ENCODE assay signal across 10 cellular contexts in genomic region chr6:37131960-37132253, GRCh38. TPM values are rescaled to one million over a fixed set of nuclear protein-coding genes. Genes with fewer than 3 reads are reported as not detected.
DNase-seq lines count a peak whose midpoint lies in the region; ATAC-seq and TF ChIP-seq lines count a peak whose summit lies in the region.
"Had no signal": no experiment of that assay in that cellular context is flagged by ENCODE, and none has a peak within 500 bp of the region (broad histone marks: within the 10 kb centered on the region; RNA-seq: fewer than 3 reads in every experiment).

No MANE protein-coding gene starts in this region.

- H3K27me3 ChIP-seq in left ventricle myocardium inferior (ENCODE audit: low read depth): no peaks in the 10 kb centered on the region
- H3K27me3 ChIP-seq in endodermal cell (ENCODE audit: control insufficient read depth, insufficient read depth, low read length, poor library complexity, severe bottlenecking): no peaks in the 10 kb centered on the region
- no peaks in the 10 kb centered on the region for H3K27me3 ChIP-seq in vagina

- no peaks in the 10 kb centered on the region for H3K9me3 Mint-ChIP-seq in endodermal cell
- no peaks in the 10 kb centered on the region for H3K9me3 Mint-ChIP-seq in nephron progenitor cell

- H3K4me3 ChIP-seq in left ventricle myocardium inferior (peak overlapping the region; percentile 26), endodermal cell (ENCODE audit: low read length) (no peak overlapping the region), vagina (no peak overlapping the region), lower leg skin (ENCODE audit: low read depth, poor library complexity, severe bottlenecking) (no peak overlapping the region)

- H3K27ac Mint-ChIP-seq in endodermal cell (peak overlapping the region; percentile 78), nephron progenitor cell (peak overlapping the region; percentile 87)
- H3K27ac Mint-ChIP-seq: activated naive CD8-positive, alpha-beta T cell had no signal

- H3K36me3 ChIP-seq in left ventricle myocardium inferior (no peaks in the 10 kb centered on the region), endodermal cell (ENCODE audit: control insufficient read depth, insufficient read depth, low read length) (no peaks in the 10 kb centered on the region), vagina (no peaks in the 10 kb centered on the region)

- H3K27ac ChIP-seq in left ventricle myocardium inferior (replicated peaks) (peak overlapping the region; percentile 87), endodermal cell (ENCODE audit: low read depth, low read length) (peak overlapping the region; percentile 90), vagina (peak overlapping the region; percentile 74)

- intact Hi-C loops in left ventricle myocardium inferior (cut with micrococcal nuclease) (no loop called here), Right ventricle myocardium inferior (cut with DNase I) (loop anchor here (2.0 kb wide), 3 partner anchors 29 to 81 kb away; partner anchors contain the start of gene PIM1), vagina (cut with DNase I) (loop anchor here (5.0 kb wide), 1 partner anchor 40 kb away; the partner anchor contains the start of gene PIM1), lower leg skin (cut with DNase I; ENCODE audit: low total_unique reads) (no loop called here)

- no peak for DNase-seq in left ventricle myocardium inferior
- no peak for DNase-seq in Right ventricle myocardium inferior (ENCODE audit: missing footprints)
- no peak for DNase-seq in endodermal cell
- DNase-seq in nephron progenitor cell: no peak
- no peak for DNase-seq in vagina (ENCODE audit: extremely low spot score in 2 of 2)
- no peak for DNase-seq in activated CD4-positive, CD25-positive, alpha-beta regulatory T cell (lab: John Stamatoyannopoulos, UW)
- no peak for DNase-seq in NAMALWA (ENCODE audit: low spot score)
- DNase-seq in lower leg skin (ENCODE audit: low spot score in 2 of 2): no peak
- DNase-seq: COR-L47 had no signal

- TF ChIP-seq POLR2A in vagina (IDR thresholded peaks at IDR 0.05): no peak
- no peak for TF ChIP-seq POLR2A in lower leg skin (IDR thresholded peaks at IDR 0.05)

- H3K36me3 Mint-ChIP-seq in endodermal cell (ENCODE audit: low read depth) (no peaks in the 10 kb centered on the region), nephron progenitor cell (ENCODE audit: low read depth) (no peaks in the 10 kb centered on the region)
- H3K36me3 Mint-ChIP-seq: activated naive CD8-positive, alpha-beta T cell had no signal

- H3K9ac ChIP-seq in endodermal cell (ENCODE audit: extremely low read depth, low read length, poor library complexity, severe bottlenecking): no peak overlapping the region

- no peaks in the 10 kb centered on the region for H3K9me3 ChIP-seq in left ventricle myocardium inferior (replicated peaks)
- no peaks in the 10 kb centered on the region for H3K9me3 ChIP-seq in endodermal cell (ENCODE audit: control insufficient read depth, low read length)
- H3K9me3 ChIP-seq in vagina: no peaks in the 10 kb centered on the region

- peaks cover 67% of the 10 kb centered on the region for H3K4me1 ChIP-seq in left ventricle myocardium inferior
- peaks cover 26% of the 10 kb centered on the region for H3K4me1 ChIP-seq in endodermal cell (ENCODE audit: control insufficient read depth, insufficient read depth, low read length)
- H3K4me1 ChIP-seq in vagina: peaks cover 43% of the 10 kb centered on the region

- TF ChIP-seq CTCF in left ventricle myocardium inferior (IDR thresholded peaks at IDR 0.05; ENCODE audit: borderline replicate concordance) (no peak), endodermal cell (conservative IDR thresholded peaks at IDR 0.05) (no peak), nephron progenitor cell (IDR thresholded peaks at IDR 0.05) (no peak), vagina (IDR thresholded peaks at IDR 0.05) (no peak), lower leg skin (IDR thresholded peaks at IDR 0.05) (no peak)

- H3K4me1 Mint-ChIP-seq in endodermal cell: peaks cover 58% of the 10 kb centered on the region
- peaks cover 65% of the 10 kb centered on the region for H3K4me1 Mint-ChIP-seq in nephron progenitor cell

- H3K4me3 Mint-ChIP-seq in endodermal cell: no peak overlapping the region
- H3K4me3 Mint-ChIP-seq in nephron progenitor cell: no peak overlapping the region
- H3K4me3 Mint-ChIP-seq: activated naive CD8-positive, alpha-beta T cell had no signal

- H3K27me3 Mint-ChIP-seq in endodermal cell (ENCODE audit: insufficient read depth) (no peaks in the 10 kb centered on the region), nephron progenitor cell (ENCODE audit: low read depth, poor library complexity) (peaks cover 10% of the 10 kb centered on the region)
- H3K27me3 Mint-ChIP-seq: activated naive CD8-positive, alpha-beta T cell had no signal

- no peak for ATAC-seq in Right ventricle myocardium inferior

RNA-seq across cellular contexts. Expression of gene PIM1, which starts 38.0 kb away (rescaled TPM):
- total RNA-seq in left ventricle myocardium inferior (28.9 TPM), Right ventricle myocardium inferior (27.8 TPM), endodermal cell (10 to 100 TPM; 43.9 to 65.3 TPM), vagina (74.2 TPM), lower leg skin (100 to 1,000 TPM; 136 to 173 (median 150) TPM)
- polyA plus RNA-seq in endodermal cell (2013, experiment 1 of 2): 46.6 TPM
- 45.2 TPM for polyA plus RNA-seq in endodermal cell (2013, experiment 2 of 2)

Comparison
In these comparisons a context has a peak if more than half of its experiments do, and no peak if none do; other contexts are left out.
1. intact Hi-C loops: an anchor here in Right ventricle myocardium inferior (2.0 kb wide) and vagina (5.0 kb wide); none called in left ventricle myocardium inferior and lower leg skin.